Comparison of ENCODE assay signal across 8 cellular contexts in genomic region chr20:59955131-59955796, GRCh38. TPM values are rescaled to one million over a fixed set of nuclear protein-coding genes. Genes with fewer than 3 reads are reported as not detected.
A peak's percentile ranks its signal among the peaks of the same experiment; 100 is the strongest.
DNase-seq lines count a peak whose midpoint lies in the region; ATAC-seq and TF ChIP-seq lines count a peak whose summit lies in the region.

No MANE protein-coding gene starts in this region.

- CTCF ChIA-PET in activated CD4-positive, alpha-beta memory T cell treated with anti-CD3 and anti-CD28 coated beads for 36 hours (lab: Charles Lee): interaction anchor here (0.8 to 1.1 kb wide), 2 partner anchors 21 to 92 kb away, joined by 3 read pairs; no protein-coding TSS in a partner anchor

- H3K4me3 Mint-ChIP-seq in activated CD4-positive, alpha-beta memory T cell treated with anti-CD3 and anti-CD28 coated beads for 36 hours: no peak overlapping the region
- no peak overlapping the region for H3K4me3 Mint-ChIP-seq in naive thymus-derived CD8-positive, alpha-beta T cell

- intact Hi-C loops in lower lobe of right lung (cut with DNase I): no loop called here
- intact Hi-C loops in activated CD4-positive, alpha-beta memory T cell treated with anti-CD3 and anti-CD28 coated beads for 36 hours (cut with micrococcal nuclease): no loop called here

- no peaks in the 10 kb centered on the region for H3K4me1 ChIP-seq in lower lobe of right lung

- ATAC-seq in lower lobe of right lung (peak in 1 of 2 donors; percentile 35), GM21529 (IDR thresholded peaks at IDR 0.05; ENCODE audit: unreplicated experiment) (no peak), HG02798 (IDR thresholded peaks at IDR 0.05; ENCODE audit: poor library complexity, unreplicated experiment) (no peak)
- ATAC-seq in naive thymus-derived CD8-positive, alpha-beta T cell: no peak

- H3K27me3 ChIP-seq in lower lobe of right lung (ENCODE audit: low read depth): no peaks in the 10 kb centered on the region

- no peaks in the 10 kb centered on the region for H3K9me3 ChIP-seq in lower lobe of right lung

- H3K4me1 Mint-ChIP-seq in activated CD4-positive, alpha-beta memory T cell treated with anti-CD3 and anti-CD28 coated beads for 36 hours (ENCODE audit: low read depth): no peaks in the 10 kb centered on the region
- no peaks in the 10 kb centered on the region for H3K4me1 Mint-ChIP-seq in naive thymus-derived CD8-positive, alpha-beta T cell

- H3K9me3 Mint-ChIP-seq in activated CD4-positive, alpha-beta memory T cell treated with anti-CD3 and anti-CD28 coated beads for 36 hours: no peaks in the 10 kb centered on the region
- H3K9me3 Mint-ChIP-seq in naive thymus-derived CD8-positive, alpha-beta T cell: no peaks in the 10 kb centered on the region

- no peak overlapping the region for H3K27ac ChIP-seq in lower lobe of right lung

- H3K36me3 ChIP-seq in lower lobe of right lung: peaks cover 7% of the 10 kb centered on the region

- H3K4me3 ChIP-seq in lower lobe of right lung: no peak overlapping the region

- H3K27ac Mint-ChIP-seq in activated CD4-positive, alpha-beta memory T cell treated with anti-CD3 and anti-CD28 coated beads for 36 hours: no peak overlapping the region
- peak overlapping the region in 3 of 10 donors; percentile 9 to 53 (median 28) for H3K27ac Mint-ChIP-seq in naive thymus-derived CD8-positive, alpha-beta T cell

- DNase-seq in DMS53 (lab: John Stamatoyannopoulos, UW) (peak; percentile 78), SW480 (ENCODE audit: low spot score) (peak; percentile 63), lower lobe of right lung (no peak)
- DNase-seq in activated CD4-positive, alpha-beta memory T cell treated with anti-CD3 and anti-CD28 coated beads for 36 hours: no peak
- DNase-seq in naive thymus-derived CD8-positive, alpha-beta T cell: no peak

- peak; percentile 62; the same call in 1 of the 2 replicates for TF ChIP-seq CTCF in LNCAP (IDR thresholded peaks at IDR 0.05)
- peak; percentile 30 for TF ChIP-seq CTCF in lower lobe of right lung (IDR thresholded peaks at IDR 0.05)

- POLR2A ChIA-PET in activated CD4-positive, alpha-beta memory T cell treated with anti-CD3 and anti-CD28 coated beads for 36 hours (lab: Charles Lee): no interaction called here
- POLR2A ChIA-PET in naive thymus-derived CD8-positive, alpha-beta T cell (lab: Charles Lee): no interaction called here

- no peaks in the 10 kb centered on the region for H3K27me3 Mint-ChIP-seq in activated CD4-positive, alpha-beta memory T cell treated with anti-CD3 and anti-CD28 coated beads for 36 hours
- H3K27me3 Mint-ChIP-seq in naive thymus-derived CD8-positive, alpha-beta T cell: no peaks in the 10 kb centered on the region

- H3K36me3 Mint-ChIP-seq in activated CD4-positive, alpha-beta memory T cell treated with anti-CD3 and anti-CD28 coated beads for 36 hours: peaks cover 3% of the 10 kb centered on the region
- peaks cover 0 to 18% (median 7%) of the 10 kb centered on the region in 3 donors for H3K36me3 Mint-ChIP-seq in naive thymus-derived CD8-positive, alpha-beta T cell

RNA-seq across cellular contexts. Expression of gene CDH26, which starts 3.0 kb away (rescaled TPM):
- total RNA-seq in lower lobe of right lung: 8.4 TPM
- 1 to 10 TPM; 1.5 to 1.6 TPM for total RNA-seq in activated CD4-positive, alpha-beta memory T cell treated with anti-CD3 and anti-CD28 coated beads for 36 hours
- 1 to 10 TPM; 4.3 to 4.5 TPM for total RNA-seq in naive thymus-derived CD8-positive, alpha-beta T cell
- polyA plus RNA-seq in naive thymus-derived CD8-positive, alpha-beta T cell: under 1 TPM in 1 of 3 donors, not detected in 2; 0.07 TPM

RNA-seq across cellular contexts. Expression of gene FAM217B, which starts 15.1 kb away (rescaled TPM):
- 26.8 TPM for total RNA-seq in lower lobe of right lung
- 10 to 100 TPM; 18.4 to 20.3 TPM for total RNA-seq in activated CD4-positive, alpha-beta memory T cell treated with anti-CD3 and anti-CD28 coated beads for 36 hours
- total RNA-seq in naive thymus-derived CD8-positive, alpha-beta T cell: 10 to 100 TPM; 32.6 to 47.3 TPM
- 10 to 100 TPM; 24.2 to 27.4 (median 26.0) TPM for polyA plus RNA-seq in naive thymus-derived CD8-positive, alpha-beta T cell

RNA-seq across cellular contexts. Expression of gene PPP1R3D, which starts 15.2 kb away (rescaled TPM):
- total RNA-seq in lower lobe of right lung: 12.1 TPM
- 1 to 10 TPM; 5.7 TPM for total RNA-seq in activated CD4-positive, alpha-beta memory T cell treated with anti-CD3 and anti-CD28 coated beads for 36 hours
- total RNA-seq in naive thymus-derived CD8-positive, alpha-beta T cell: 1 to 10 TPM; 7.7 to 8.1 TPM
- polyA plus RNA-seq in naive thymus-derived CD8-positive, alpha-beta T cell: 1 to 10 TPM; 1.3 to 2.7 (median 2.2) TPM

RNA-seq across cellular contexts. Expression of gene SYCP2, which starts 21.8 kb away (rescaled TPM):
- total RNA-seq in lower lobe of right lung: 3.5 TPM
- 1 to 10 TPM; 3.1 to 3.9 TPM for total RNA-seq in activated CD4-positive, alpha-beta memory T cell treated with anti-CD3 and anti-CD28 coated beads for 36 hours
- 1 to 10 TPM; 6.1 to 8.3 TPM for total RNA-seq in naive thymus-derived CD8-positive, alpha-beta T cell
- 1 to 10 TPM; 1.2 to 1.9 (median 1.6) TPM for polyA plus RNA-seq in naive thymus-derived CD8-positive, alpha-beta T cell

Comparison
In these comparisons a context has a peak if more than half of its experiments do, and no peak if none do; other contexts are left out.
1. DNase-seq: peak in DMS53 (single experiment) and SW480 (single experiment); none in lower lobe of right lung (single experiment), activated CD4-positive, alpha-beta memory T cell treated with anti-CD3 and anti-CD28 coated beads for 36 hours (single experiment) and naive thymus-derived CD8-positive, alpha-beta T cell (0 of 10).